ENCODE assay signal across 30 cellular contexts in genomic region chr17:73285603-73285908, GRCh38. TPM values are rescaled to one million over a fixed set of nuclear protein-coding genes. Genes with fewer than 3 reads are reported as not detected.
DNase-seq lines count a peak whose midpoint lies in the region; ATAC-seq, FAIRE-seq and TF ChIP-seq lines count a peak whose summit lies in the region.
"Had no signal": no experiment of that assay in that cellular context is flagged by ENCODE, and none has a peak within 500 bp of the region (broad histone marks: within the 10 kb centered on the region; RNA-seq: fewer than 3 reads in every experiment).

No MANE protein-coding gene starts in this region.

- H3K27ac Mint-ChIP-seq in progenitor cell of endocrine pancreas, result no peak overlapping the region
- H3K27ac Mint-ChIP-seq: activated CD4-positive, alpha-beta memory T cell treated with anti-CD3 and anti-CD28 coated beads, Interleukin-2, amount 10 ng/mL, durations not matched to agents 7 days and 5 days; activated naive CD4-positive, alpha-beta T cell treated with anti-CD3 and anti-CD28 coated beads, Interleukin-2, amount 50 U/mL, for 72 hours; activated T-helper 17 cell treated with anti-CD3 and anti-CD28 coated beads, Interleukin-2, amount 50 U/mL, for 72 hours; CD14-positive monocyte; natural killer cell; type B pancreatic cell had no signal

- POLR2A ChIA-PET in K562 (lab: Yijun Ruan, JAX), result no interaction called here

- H3K4me1 Mint-ChIP-seq in progenitor cell of endocrine pancreas (ENCODE audit: low read depth), result peaks cover 45% of the 10 kb centered on the region

- no peaks in the 10 kb centered on the region for H3K9me3 Mint-ChIP-seq in progenitor cell of endocrine pancreas (ENCODE audit: low read depth)
- H3K9me3 Mint-ChIP-seq: activated CD4-positive, alpha-beta memory T cell treated with anti-CD3 and anti-CD28 coated beads, Interleukin-2, amount 10 ng/mL, durations not matched to agents 7 days and 5 days; activated naive CD4-positive, alpha-beta T cell treated with anti-CD3 and anti-CD28 coated beads, Interleukin-2, amount 50 U/mL, for 72 hours; activated T-helper 17 cell treated with anti-CD3 and anti-CD28 coated beads, Interleukin-2, amount 50 U/mL, for 72 hours; CD14-positive monocyte; IgD-negative memory B cell; natural killer cell; type B pancreatic cell had no signal

- H3K36me3 ChIP-seq in K562 (ENCODE audit: control insufficient read depth, insufficient read depth, low read length) (peaks cover 22% of the 10 kb centered on the region; the same call in 2 of the 3 replicates), esophagus squamous epithelium (peaks cover 14 to 58% (median 16%) of the 10 kb centered on the region in 3 donors), rectal smooth muscle tissue (ENCODE audit: control insufficient read depth, insufficient read depth, low read length) (peaks cover 9% of the 10 kb centered on the region), transverse colon (peaks cover 0 to 16% (median 7%) of the 10 kb centered on the region in 4 donors)

- BruUV-seq in K562 (replicated peaks; lab: Mats Ljungman, UMichigan), result no TSS peak

- H3K9me1 ChIP-seq in K562 (ENCODE audit: control insufficient read depth, insufficient read depth, low read length), result peaks cover 4% of the 10 kb centered on the region

- H3K9me3 ChIP-seq in K562 (replicated peaks; ENCODE audit: control insufficient read depth, insufficient read depth, low read depth, low read length), result no peaks in the 10 kb centered on the region
- H3K9me3 ChIP-seq in esophagus squamous epithelium, result no peaks in the 10 kb centered on the region
- no peaks in the 10 kb centered on the region for H3K9me3 ChIP-seq in transverse colon
- H3K9me3 ChIP-seq: HAP-1, pancreas had no signal

- H3K27me3 ChIP-seq in K562 (ENCODE audit: control insufficient read depth in 2 of 2, insufficient read depth in 2 of 2, low read length in 2 of 2), result no peaks in the 10 kb centered on the region
- no peaks in the 10 kb centered on the region for H3K27me3 ChIP-seq in esophagus squamous epithelium
- H3K27me3 ChIP-seq in rectal smooth muscle tissue (ENCODE audit: control insufficient read depth, insufficient read depth, low read length), result no peaks in the 10 kb centered on the region
- no peaks in the 10 kb centered on the region for H3K27me3 ChIP-seq in transverse colon
- H3K27me3 ChIP-seq: pancreas had no signal

- no peak for TF ChIP-seq POLR2A in K562 (conservative IDR thresholded peaks at IDR 0.05)
- TF ChIP-seq POLR2A in esophagus squamous epithelium (IDR thresholded peaks at IDR 0.05), result no peak
- no peak for TF ChIP-seq POLR2A in transverse colon (IDR thresholded peaks at IDR 0.05)

- TF ChIP-seq EP300 in K562 (IDR thresholded peaks at IDR 0.05; ENCODE audit: low read length), result no peak
- TF ChIP-seq EP300 in transverse colon (IDR thresholded peaks at IDR 0.05; ENCODE audit: low read depth), result no peak

- H2AFZ ChIP-seq in K562 (ENCODE audit: low read depth, low read length), result no peak overlapping the region

- H3K27ac ChIP-seq in K562 (ENCODE audit: extremely low read depth, low read depth, low read length) (no peak overlapping the region), esophagus squamous epithelium (peak overlapping the region in 3 of 4 donors; percentile 73 to 87 (median 83)), rectal smooth muscle tissue (ENCODE audit: low read depth, low read length) (peak overlapping the region; percentile 21), transverse colon (peak overlapping the region; percentile 83 to 90 (median 86))

- DNase-seq in K562 (ENCODE audit: extremely low read depth in 1 of 4, low spot score in 3 of 4) (no peak), esophagus squamous epithelium (lab: John Stamatoyannopoulos, UW) (no peak), transverse colon (no peak), NCI-H2107 treated with DMSO at 0.1 percent for 48 hours (lab: John Stamatoyannopoulos, UW; ENCODE audit: unreplicated experiment) (no peak), NCI-H2081 treated with DMSO at 0.1 percent for 48 hours (lab: John Stamatoyannopoulos, UW) (no peak), progenitor cell of endocrine pancreas (ENCODE audit: low spot score, unreplicated experiment) (no peak)
- DNase-seq: activated CD4-positive, alpha-beta memory T cell treated with anti-CD3 and anti-CD28 coated beads, Interleukin-2, amount 10 ng/mL, durations not matched to agents 7 days and 5 days; activated CD4-positive, CD25-positive, alpha-beta regulatory T cell treated with anti-CD3 and anti-CD28 coated beads, Interleukin-2, amount 50 U/mL, for 72 hours; aorta; central memory CD4-positive, alpha-beta T cell; dermis blood vessel endothelial cell; DMS79; GDM1; natural killer cell; NCI-H1105 treated with DMSO at 0.1 percent for 48 hours; NCI-H2081; RPMI8226; stimulated activated CD4-positive, alpha-beta T cell treated with anti-CD3 and anti-CD28 coated beads, Interleukin-4, amount 100 ng/mL, for 1 hour had no signal

- no peak for TF ChIP-seq CTCF in K562 (IDR thresholded peaks at IDR 0.05 in 2 of 3, conservative IDR thresholded peaks at IDR 0.05 in 1 of 3; ENCODE audit: insufficient read depth in 2 of 3, low read depth in 1 of 3, low read length in 3 of 3)
- no peak for TF ChIP-seq CTCF in esophagus squamous epithelium (IDR thresholded peaks at IDR 0.05)
- TF ChIP-seq CTCF in transverse colon (IDR thresholded peaks at IDR 0.05), result no peak
- no peak for TF ChIP-seq CTCF in progenitor cell of endocrine pancreas (IDR thresholded peaks at IDR 0.05; ENCODE audit: unreplicated experiment)

- in situ Hi-C loops in K562 (cut with MboI) (no loop called here), transverse colon (cut with MboI; ENCODE audit: low pct_ligation_motif_present in 1 of 4, low pct_unique_long_range_greater_than_20kb in 1 of 4, low sequenced_read_pairs in 3 of 4) (no loop called here)

- H3K4me1 ChIP-seq in K562 (replicated peaks in 1 of 2; ENCODE audit: control insufficient read depth in 2 of 2, insufficient read depth in 2 of 2, low read length in 2 of 2) (peaks cover 20 to 43% of the 10 kb centered on the region in 2 experiments), esophagus squamous epithelium (peaks cover 38 to 80% (median 67%) of the 10 kb centered on the region in 3 donors), rectal smooth muscle tissue (ENCODE audit: control insufficient read depth, insufficient read depth, low read length) (peaks cover 43% of the 10 kb centered on the region), transverse colon (peaks cover 48 to 69% (median 52%) of the 10 kb centered on the region in 4 donors)
- H3K4me1 ChIP-seq: HAP-1 had no signal

- H3K27me3 Mint-ChIP-seq in progenitor cell of endocrine pancreas, result no peaks in the 10 kb centered on the region
- H3K27me3 Mint-ChIP-seq: activated CD4-positive, alpha-beta memory T cell treated with anti-CD3 and anti-CD28 coated beads, Interleukin-2, amount 10 ng/mL, durations not matched to agents 7 days and 5 days; type B pancreatic cell had no signal

- no peak for TF ChIP-seq RAD21 in K562 (CRISPR knock-in tag; conservative IDR thresholded peaks at IDR 0.05 in 1 of 2, IDR thresholded peaks at IDR 0.05 in 1 of 2)

- peaks cover 15% of the 10 kb centered on the region; the same call in 2 of the 3 replicates for H3K79me2 ChIP-seq in K562 (ENCODE audit: control insufficient read depth, insufficient read depth, low read length)

- no peak overlapping the region for H3K4me2 ChIP-seq in K562 (ENCODE audit: insufficient read depth, low read length)

- H4K20me1 ChIP-seq in K562 (replicated peaks; ENCODE audit: control insufficient read depth, insufficient read depth, low read length), result peaks cover 37% of the 10 kb centered on the region

- H3K4me3 Mint-ChIP-seq in progenitor cell of endocrine pancreas (ENCODE audit: low read depth), result no peak overlapping the region
- H3K4me3 Mint-ChIP-seq: activated CD4-positive, alpha-beta memory T cell treated with anti-CD3 and anti-CD28 coated beads, Interleukin-2, amount 10 ng/mL, durations not matched to agents 7 days and 5 days; activated T-helper 17 cell treated with anti-CD3 and anti-CD28 coated beads, Interleukin-2, amount 50 U/mL, for 72 hours; CD14-positive monocyte; natural killer cell; type B pancreatic cell had no signal

- no peak overlapping the region for H3K4me3 ChIP-seq in K562
- H3K4me3 ChIP-seq in esophagus squamous epithelium, result no peak overlapping the region
- no peak overlapping the region for H3K4me3 ChIP-seq in rectal smooth muscle tissue (ENCODE audit: low read length)
- no peak overlapping the region for H3K4me3 ChIP-seq in transverse colon
- H3K4me3 ChIP-seq: HAP-1, pancreas had no signal

- no peak overlapping the region for H3K9ac ChIP-seq in K562 (ENCODE audit: insufficient read depth in 1 of 2, low read depth in 2 of 2, low read length in 2 of 2)
- H3K9ac ChIP-seq in rectal smooth muscle tissue (ENCODE audit: low read length), result no peak overlapping the region

- CTCF ChIA-PET in K562 (lab: Yijun Ruan, JAX; ENCODE audit: low intra/inter-chr PET ratio), result no interaction called here

- ATAC-seq in K562, result no peak
- ATAC-seq: activated naive CD4-positive, alpha-beta T cell treated with anti-CD3 and anti-CD28 coated beads, Interleukin-2, amount 50 U/mL, for 72 hours; activated T-helper 17 cell treated with anti-CD3 and anti-CD28 coated beads, Interleukin-2, amount 50 U/mL, for 72 hours; natural killer cell; pancreas; right cardiac atrium had no signal

- no peak for FAIRE-seq in K562 (lab: Jason Lieb, UNC)
- FAIRE-seq: pancreas had no signal

- intact Hi-C loops in K562 (cut with micrococcal nuclease), result no loop called here
- intact Hi-C loops in esophagus squamous epithelium (cut with DNase I), result no loop called here
- intact Hi-C loops in transverse colon (cut with DNase I; ENCODE audit: low total_unique reads), result no loop called here

- peaks cover 8% of the 10 kb centered on the region for H3K36me3 Mint-ChIP-seq in progenitor cell of endocrine pancreas (ENCODE audit: insufficient read depth)
- H3K36me3 Mint-ChIP-seq: activated naive CD4-positive, alpha-beta T cell treated with anti-CD3 and anti-CD28 coated beads, Interleukin-2, amount 50 U/mL, for 72 hours; natural killer cell had no signal

- 93% methylated on average over 8 of the region's 15 CpGs for whole genome bisulfite sequencing in K562 (ENCODE audit: insufficient coverage, low coverage, missing lambda C conversion rate)
- 56% methylated on average over 5 of the region's 15 CpGs; no CpG with 5 or more reads in 1 of the 2 donors for WGBS in esophagus squamous epithelium, 2 donors
- WGBS in transverse colon (ENCODE audit: low coverage in 1 of 2), 2 donors, result 80 to 100% methylated on average over 1 to 12 of the region's 15 CpGs

RNA-seq across cellular contexts. Expression of gene CPSF4L, which starts 23.9 kb away (rescaled TPM):
- not detected in 2 replicates for total RNA-seq in K562 (2011; cell fraction: chromatin; rRNA removed; ENCODE audit: low replicate concordance)
- not detected in 2 replicates for total RNA-seq in K562 (2011; cell fraction: nucleolus; rRNA removed)
- not detected in 2 replicates for total RNA-seq in K562 (2011; cell fraction: nucleoplasm; rRNA removed)
- total RNA-seq in K562 (2014; rRNA removed) (not detected in 2 replicates), K562 (2014; rRNA removed; fragmentation: Illumina TruSeq; extraction: Trizol) (not detected in 2 replicates), K562 (2015; rRNA removed; fragmentation: Illumina TruSeq; extraction: Trizol) (not detected in 2 replicates), K562 (2021) (not detected in 2 replicates), esophagus squamous epithelium (not detected), transverse colon (not detected), progenitor cell of endocrine pancreas (0.33 TPM in 1 of 2 replicates, not detected in the other)
- polyA plus RNA-seq in K562 (2011; rRNA removed) (not detected in 2 replicates), K562 (2014; fragmentation: Illumina TruSeq; extraction: Trizol) (not detected in 2 replicates), K562 (2014; fragmentation: Nextera tagmentation; extraction: Ambion mirVana) (not detected), K562 (2014; rRNA removed) (not detected in 2 replicates)
- not detected in 2 replicates for polyA plus RNA-seq in K562 (2011; cell fraction: cytosol; rRNA removed)
- 0.08 TPM in 1 of 2 replicates, not detected in the other for polyA plus RNA-seq in K562 (2011; cell fraction: nucleus; rRNA removed)
- not detected in 2 replicates for polyA plus RNA-seq in K562 (2012)
- not detected in 2 replicates for polyA minus RNA-seq in K562 (2011; rRNA and poly(A)+ RNA removed)
- polyA minus RNA-seq in K562 (2011; cell fraction: cytosol; rRNA and poly(A)+ RNA removed), result not detected in 2 replicates
- polyA minus RNA-seq in K562 (2011; cell fraction: nucleus; rRNA and poly(A)+ RNA removed), result not detected in 2 replicates
- total RNA-seq: activated CD4-positive, alpha-beta memory T cell treated with anti-CD3 and anti-CD28 coated beads, Interleukin-2, amount 10 ng/mL, durations not matched to agents 7 days and 5 days; activated naive CD4-positive, alpha-beta T cell treated with anti-CD3 and anti-CD28 coated beads, Interleukin-2, amount 50 U/mL, for 72 hours; activated T-helper 17 cell treated with anti-CD3 and anti-CD28 coated beads, Interleukin-2, amount 50 U/mL, for 72 hours; dermis blood vessel endothelial cell; liver; natural killer cell; NCI-H460; right cardiac atrium; T-helper 1 cell treated with Interleukin-12 subunit alpha and Interleukin-12 subunit beta and Interleukin-4 antibody, amounts not matched to agents 30 ng/mL and 1 ng/mL, for 36 hours had no signal
- polyA plus RNA-seq: aorta, CD14-positive monocyte, IgD-negative memory B cell, liver, pancreas, right cardiac atrium had no signal

RNA-seq across cellular contexts. Expression of gene CDC42EP4, which starts 26.2 kb away (rescaled TPM):
- total RNA-seq in K562 (2011; cell fraction: chromatin; rRNA removed; ENCODE audit: low replicate concordance), result 19.6 and 53.2 TPM in 2 replicates
- 40.4 and 45.0 TPM in 2 replicates for total RNA-seq in K562 (2011; cell fraction: nucleolus; rRNA removed)
- 28.5 and 29.0 TPM in 2 replicates for total RNA-seq in K562 (2011; cell fraction: nucleoplasm; rRNA removed)
- total RNA-seq in K562 (2014; rRNA removed) (16.1 and 19.9 TPM in 2 replicates), K562 (2014; rRNA removed; fragmentation: Illumina TruSeq; extraction: Trizol) (7.4 and 8.0 TPM in 2 replicates), K562 (2015; rRNA removed; fragmentation: Illumina TruSeq; extraction: Trizol) (15.9 TPM in 2 replicates), K562 (2021) (20.4 and 20.8 TPM in 2 replicates), esophagus squamous epithelium (10 to 100 TPM; 45.1 to 63.9 (median 52.9) TPM), transverse colon (10 to 100 TPM; 54.9 to 75.6 (median 69.6) TPM), progenitor cell of endocrine pancreas (66.0 and 77.9 TPM in 2 replicates)
- polyA plus RNA-seq in K562 (2011; rRNA removed) (8.8 and 12.3 TPM in 2 replicates), K562 (2014; fragmentation: Illumina TruSeq; extraction: Trizol) (10.2 and 15.3 TPM in 2 replicates), K562 (2014; fragmentation: Nextera tagmentation; extraction: Ambion mirVana) (1 to 10 TPM in 1 of 2 experiments, under 1 TPM in 1; 0.65 to 1.1 TPM), K562 (2014; rRNA removed) (13.3 and 13.4 TPM in 2 replicates)
- polyA plus RNA-seq in K562 (2011; cell fraction: cytosol; rRNA removed), result 9.2 and 35.2 TPM in 2 replicates
- polyA plus RNA-seq in K562 (2011; cell fraction: nucleus; rRNA removed), result 9.0 and 12.0 TPM in 2 replicates
- 19.2 and 20.7 TPM in 2 replicates for polyA plus RNA-seq in K562 (2012)
- 7.4 and 13.8 TPM in 2 replicates for polyA minus RNA-seq in K562 (2011; rRNA and poly(A)+ RNA removed)
- polyA minus RNA-seq in K562 (2011; cell fraction: cytosol; rRNA and poly(A)+ RNA removed), result 14.7 and 19.6 TPM in 2 replicates
- polyA minus RNA-seq in K562 (2011; cell fraction: nucleus; rRNA and poly(A)+ RNA removed), result 19.3 and 19.4 TPM in 2 replicates
